Comparison of ENCODE assay signal across 11 cellular contexts in genomic region chr1:154624756-154625643, GRCh38. TPM values are rescaled to one million over a fixed set of nuclear protein-coding genes. Genes with fewer than 3 reads are reported as not detected.
A peak's percentile ranks its signal among the peaks of the same experiment; 100 is the strongest.
DNase-seq lines count a peak whose midpoint lies in the region; FAIRE-seq and TF ChIP-seq lines count a peak whose summit lies in the region.
"Had no signal": no experiment of that assay in that cellular context is flagged by ENCODE, and none has a peak within 500 bp of the region (broad histone marks: within the 10 kb centered on the region; RNA-seq: fewer than 3 reads in every experiment).

No MANE protein-coding gene starts in this region.

- no peak overlapping the region for H3K4me3 Mint-ChIP-seq in Calu3 (ENCODE audit: low read depth, unreplicated experiment)
- peak overlapping the region; percentile 47 to 81 (median 74) for H3K4me3 Mint-ChIP-seq in nephron

- H3F3A ChIP-seq in Loucy (ENCODE audit: low read depth), result peaks cover 11% of the 10 kb centered on the region; the same call in 1 of the 2 replicates

- peaks cover 51% of the 10 kb centered on the region for H3K4me1 ChIP-seq in Loucy (ENCODE audit: insufficient read depth, low read length, poor library complexity, severe bottlenecking)

- peak overlapping the region; percentile 44 for H3K4me2 ChIP-seq in Loucy (ENCODE audit: low read depth, low read length, poor library complexity, severe bottlenecking)

- H3K27ac Mint-ChIP-seq in Calu3 (ENCODE audit: unreplicated experiment) (no peak overlapping the region), nephron (peak overlapping the region; percentile 59 to 78 (median 64))

- no peak overlapping the region for H2AFZ ChIP-seq in Loucy (ENCODE audit: low read length)

- H3K4me3 ChIP-seq in Loucy (ENCODE audit: low read length, poor library complexity, severe bottlenecking) (peak overlapping the region; percentile 5), astrocyte of the spinal cord (ENCODE audit: low read depth, low read length) (no peak overlapping the region), dorsolateral prefrontal cortex (peak overlapping the region in 4 of 59 donors; percentile 1 to 99 (median 2))
- H3K4me3 ChIP-seq: heart right ventricle, Peyer's patch had no signal

- no peak for FAIRE-seq in RCC 7860 (lab: Jason Lieb, UNC)

- peak overlapping the region in 1 of 59 donors; percentile 52 for H3K27ac ChIP-seq in dorsolateral prefrontal cortex
- H3K27ac ChIP-seq: Peyer's patch had no signal

- BruUV-seq in Calu3 (replicated peaks; lab: Mats Ljungman, UMichigan), result TSS peak; percentile 12

- H4K20me1 ChIP-seq in Loucy (ENCODE audit: insufficient read depth, low read length, poor library complexity, severe bottlenecking), result peaks cover 49% of the 10 kb centered on the region

- H3K9me3 ChIP-seq in Loucy (ENCODE audit: insufficient read depth, low read depth, low read length), result no peaks in the 10 kb centered on the region
- H3K9me3 ChIP-seq: Peyer's patch had no signal

- in situ Hi-C loops in astrocyte of the spinal cord (cut with HindIII; ENCODE audit: low sequenced_read_pairs), result no loop called here

- H3K4me1 Mint-ChIP-seq in Calu3 (ENCODE audit: low read depth, unreplicated experiment) (peaks cover 22% of the 10 kb centered on the region), nephron (peaks cover 40% of the 10 kb centered on the region)

- DNase-seq in Calu3 (no peak), astrocyte of the spinal cord (ENCODE audit: low read depth, low spot score) (peak; percentile 79), NCI-H1436 (lab: John Stamatoyannopoulos, UW) (no peak), RCC 7860 (ENCODE audit: low spot score) (no peak), NCI-H187 (lab: John Stamatoyannopoulos, UW) (no peak), dorsolateral prefrontal cortex (no peak)
- DNase-seq: H7, heart right ventricle, Peyer's patch had no signal

- H3K9me3 Mint-ChIP-seq in Calu3 (ENCODE audit: low read depth, unreplicated experiment) (peaks cover 4% of the 10 kb centered on the region), nephron (peaks cover 11% of the 10 kb centered on the region)

- peaks cover 76% of the 10 kb centered on the region for H3K79me2 ChIP-seq in Loucy (ENCODE audit: insufficient read depth, low read length)

- TF ChIP-seq CTCF in Calu3 (IDR thresholded peaks at IDR 0.05; ENCODE audit: unreplicated experiment) (no peak), Loucy (conservative IDR thresholded peaks at IDR 0.05; ENCODE audit: low read length) (no peak), astrocyte of the spinal cord (IDR thresholded peaks at IDR 0.05; ENCODE audit: low read depth, low read length) (no peak), nephron (IDR thresholded peaks at IDR 0.05; ENCODE audit: unreplicated experiment in 3 of 3) (no peak), dorsolateral prefrontal cortex (IDR thresholded peaks at IDR 0.05 in 54 of 56, conservative IDR thresholded peaks at IDR 0.05 in 2 of 56; ENCODE audit: low read depth in 1 of 56, partially characterized antibody in 56 of 56) (no peak)

- intact Hi-C loops in Calu3 (cut with micrococcal nuclease; ENCODE audit: unreplicated experiment) (no loop called here), dorsolateral prefrontal cortex (cut with DNase I) (loop anchor here in 1 of 2 donors (5.0 kb wide), 2 partner anchors 58 to 312 kb away; partner anchors contain the start of genes CHRNB2 and PMVK)

- H3K9me2 ChIP-seq in Loucy (replicated peaks; ENCODE audit: low read depth, low read length), result no peaks in the 10 kb centered on the region

- CTCF ChIA-PET in Calu3 (lab: Charles Lee), result no interaction called here

- peak overlapping the region; percentile 10 for H3K9ac ChIP-seq in Loucy (ENCODE audit: low read depth, low read length, poor library complexity, severe bottlenecking)

- H3K27me3 Mint-ChIP-seq in Calu3 (ENCODE audit: unreplicated experiment) (no peaks in the 10 kb centered on the region), nephron (ENCODE audit: low read depth) (no peaks in the 10 kb centered on the region)

- H3K27me3 ChIP-seq in Loucy (ENCODE audit: insufficient read depth, low read length, poor library complexity, severe bottlenecking) (no peaks in the 10 kb centered on the region), dorsolateral prefrontal cortex (no peaks in the 10 kb centered on the region)
- H3K27me3 ChIP-seq: heart right ventricle, Peyer's patch had no signal

- H3K36me3 ChIP-seq in Loucy (ENCODE audit: insufficient read depth, low read length), result no peaks in the 10 kb centered on the region
- H3K36me3 ChIP-seq: Peyer's patch had no signal

- H3K36me3 Mint-ChIP-seq in Calu3 (ENCODE audit: insufficient read depth, unreplicated experiment), result peaks cover 31% of the 10 kb centered on the region
- peaks cover 22% of the 10 kb centered on the region for H3K36me3 Mint-ChIP-seq in nephron (ENCODE audit: low read depth)

RNA-seq across cellular contexts. Expression of gene ADAR, which starts 17.0 kb away (rescaled TPM):
- total RNA-seq in Calu3 (2022), result 298 and 388 TPM in 2 replicates
- 100 to 1,000 TPM; 152 to 335 (median 225) TPM for total RNA-seq in dorsolateral prefrontal cortex

RNA-seq across cellular contexts. Expression of gene CHRNB2, which starts 57.4 kb away (rescaled TPM):
- total RNA-seq in Calu3 (2022), result 0.07 and 0.22 TPM in 2 replicates
- total RNA-seq in dorsolateral prefrontal cortex, result 10 to 100 TPM in 119 of 120 experiments, 1 to 10 TPM in 1; 10.0 to 43.4 (median 29.1) TPM
